8 cellular contexts compared by ENCODE assay signal in the genomic region with DNA sequence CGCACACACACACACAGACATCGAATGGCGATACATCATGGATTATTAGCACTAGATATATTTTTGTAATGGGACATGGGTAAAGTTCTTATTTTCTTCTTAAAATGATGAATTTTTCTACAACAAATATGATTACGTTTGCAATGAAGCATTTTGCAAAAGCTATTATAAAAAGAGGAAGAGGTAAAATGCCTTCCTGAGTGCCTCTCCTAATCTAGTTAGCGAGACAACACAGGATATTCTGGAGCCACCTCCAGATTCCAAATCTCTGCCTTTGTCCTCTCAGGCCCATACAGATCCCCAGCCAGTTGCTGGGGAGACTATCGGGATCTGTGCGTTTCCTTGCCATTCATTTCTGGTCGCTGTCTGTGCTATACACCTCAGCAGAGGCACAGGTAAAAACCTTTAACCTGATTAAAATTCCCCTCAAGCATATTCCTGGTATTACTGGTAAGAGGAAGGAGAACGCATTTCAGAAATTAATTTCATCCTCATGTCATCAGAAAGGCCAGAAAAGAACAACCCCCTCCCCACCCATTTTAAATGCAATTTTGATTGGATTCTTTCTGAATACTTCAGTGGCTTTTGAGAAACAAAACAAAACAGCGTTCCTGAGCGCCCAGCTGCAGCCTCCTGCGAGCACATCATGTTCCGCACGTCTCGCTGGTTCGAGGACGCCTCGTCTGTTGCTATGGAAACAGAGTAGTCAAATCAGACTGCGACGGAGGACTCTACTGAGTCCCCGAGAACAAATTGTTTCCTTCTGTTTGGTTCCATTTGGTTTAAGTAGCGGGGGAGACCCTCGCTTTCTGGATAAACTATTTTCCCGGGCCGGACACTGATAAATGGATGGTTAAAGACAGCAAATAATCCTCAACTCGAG.
DNase-seq lines count a peak whose midpoint lies in the region; ATAC-seq and TF ChIP-seq lines count a peak whose summit lies in the region.

No MANE protein-coding gene starts in this region.

- H3K36me3 ChIP-seq in BJ (ENCODE audit: control insufficient read depth, insufficient read depth, low read length), result no peaks in the 10 kb centered on the region
- no peaks in the 10 kb centered on the region for H3K36me3 ChIP-seq in adipocyte (ENCODE audit: control insufficient read depth, insufficient read depth, low read length, severe bottlenecking)

- ATAC-seq in GM19452 (IDR thresholded peaks at IDR 0.05; ENCODE audit: unreplicated experiment) (peak; percentile 95), HG03575 (IDR thresholded peaks at IDR 0.05; ENCODE audit: extremely low read depth, insufficient number of reproducible peaks, low FRiP score, unreplicated experiment) (peak; percentile 70)

- no peak for TF ChIP-seq CTCF in BJ (IDR thresholded peaks at IDR 0.05; ENCODE audit: insufficient read depth, low read depth, low read length)

- H3K9ac ChIP-seq in adipocyte (ENCODE audit: low read length), result peak overlapping the region; percentile 3

- CTCF ChIA-PET in BJ (lab: Yijun Ruan, JAX), result interaction anchor here (0.9 to 3.0 kb wide), 5 partner anchors 8 to 40 kb away, joined by 3 to 13 read pairs (median 3); no protein-coding TSS in a partner anchor

- H3K27me3 ChIP-seq in BJ (ENCODE audit: control insufficient read depth, insufficient read depth, low read length) (no peaks in the 10 kb centered on the region), adipocyte (replicated peaks; ENCODE audit: control insufficient read depth, insufficient read depth, low read length) (no peaks in the 10 kb centered on the region)

- H3K9me3 ChIP-seq in adipocyte (ENCODE audit: control insufficient read depth, low read length), result no peaks in the 10 kb centered on the region

- POLR2A ChIA-PET in BJ (lab: Charles Lee), result interaction anchor here (0.5 kb wide), 1 partner anchor 312 kb away, joined by 3 read pairs; no protein-coding TSS in a partner anchor

- DNase-seq in BJ (ENCODE audit: low read depth), result no peak
- DNase-seq in adipocyte (ENCODE audit: low read depth), result peak; percentile 96
- peak; percentile 25 to 51 for DNase-seq in hippocampal formation (lab: John Stamatoyannopoulos, UW)
- peak; percentile 61 for DNase-seq in putamen (ENCODE audit: low spot score)
- DNase-seq in COLO829 (ENCODE audit: low spot score), result no peak
- DNase-seq in DMS 273 (lab: John Stamatoyannopoulos, UW; ENCODE audit: unreplicated experiment), result no peak

- H3K4me3 ChIP-seq in BJ (ENCODE audit: low read depth, low read length), result peak overlapping the region; percentile 42
- peak overlapping the region; percentile 78 for H3K4me3 ChIP-seq in adipocyte (ENCODE audit: low read length)

- peaks cover 7% of the 10 kb centered on the region for H3K4me1 ChIP-seq in adipocyte (ENCODE audit: control insufficient read depth, insufficient read depth, low read length)

Comparison
In these comparisons a context has a peak if more than half of its experiments do, and no peak if none do; other contexts are left out.
1. DNase-seq: peak in adipocyte (single experiment), hippocampal formation (2 of 2) and putamen (single experiment); none in BJ (single experiment), COLO829 (single experiment) and DMS 273 (single experiment).